Comparison of ENCODE assay signal across 8 cellular contexts in genomic region chr1:111619635-111620411, GRCh38. TPM values are rescaled to one million over a fixed set of nuclear protein-coding genes. Genes with fewer than 3 reads are reported as not detected.
DNase-seq lines count a peak whose midpoint lies in the region; ATAC-seq and TF ChIP-seq lines count a peak whose summit lies in the region.

Gene RAP1A, plus strand, starts transcription at chr1:111619789. Its CDS starts 71,572 bp downstream, at chr1:111691361.

- peaks cover 2% of the 10 kb centered on the region; the same call in 2 of the 3 replicates for H3K36me3 Mint-ChIP-seq in GM23338 (ENCODE audit: low read depth)
- H3K36me3 Mint-ChIP-seq in natural killer cell, result no peaks in the 10 kb centered on the region
- peaks cover 35 to 48% of the 10 kb centered on the region in 2 donors for H3K36me3 Mint-ChIP-seq in stimulated activated naive B cell treated with anti-CD40 and anti-IgM and Interleukin-4, amounts not matched to agents 10 μg/mL and 1 μg/mL and 100 μg/mL, for 72 hours

- H3K4me1 ChIP-seq in GM23338 (ENCODE audit: insufficient read depth), result peaks cover 19% of the 10 kb centered on the region

- no peaks in the 10 kb centered on the region for H3K36me3 ChIP-seq in GM23338 (ENCODE audit: insufficient read depth)

- H3K27ac Mint-ChIP-seq in GM23338 (peak within 1 kb of the TSS; percentile 36), natural killer cell (peak within 1 kb of the TSS; percentile 84 to 95)
- H3K27ac Mint-ChIP-seq in stimulated activated naive B cell treated with anti-CD40 and anti-IgM and Interleukin-4, amounts not matched to agents 10 μg/mL and 1 μg/mL and 100 μg/mL, for 72 hours, result peak within 1 kb of the TSS; percentile 95

- peak within 1 kb of the TSS; percentile 85 for H3K4me3 Mint-ChIP-seq in GM23338
- peak within 1 kb of the TSS; percentile 92 for H3K4me3 Mint-ChIP-seq in natural killer cell
- peak within 1 kb of the TSS; percentile 98 for H3K4me3 Mint-ChIP-seq in stimulated activated naive B cell treated with anti-CD40 and anti-IgM and Interleukin-4, amounts not matched to agents 10 μg/mL and 1 μg/mL and 100 μg/mL, for 72 hours

- intact Hi-C loops in natural killer cell (cut with micrococcal nuclease), result loop anchor here (5.0 kb wide), 1 partner anchor 42 kb away; no protein-coding TSS in a partner anchor

- TF ChIP-seq CTCF in GM23338 (conservative IDR thresholded peaks at IDR 0.05; ENCODE audit: low read depth in 2 of 2) (no peak), natural killer cell (IDR thresholded peaks at IDR 0.05) (no peak)

- H3K9me3 Mint-ChIP-seq in GM23338 (no peaks in the 10 kb centered on the region), natural killer cell (no peaks in the 10 kb centered on the region)
- H3K9me3 Mint-ChIP-seq in stimulated activated naive B cell treated with anti-CD40 and anti-IgM and Interleukin-4, amounts not matched to agents 10 μg/mL and 1 μg/mL and 100 μg/mL, for 72 hours, result peaks cover 0 to 4% of the 10 kb centered on the region in 2 donors

- H3F3A ChIP-seq in GM23338 (replicated peaks; ENCODE audit: low read depth), result no peaks in the 10 kb centered on the region

- peak within 1 kb of the TSS; percentile 86 for H3K4me3 ChIP-seq in GM23338

- H3K4me2 ChIP-seq in GM23338, result peak within 1 kb of the TSS; percentile 97

- peak; percentile 90 for ATAC-seq in GM23338
- ATAC-seq in natural killer cell, result peak; percentile 82 to 94 (median 89)
- ATAC-seq in stimulated activated naive B cell treated with anti-CD40 and anti-IgM and Interleukin-4, amounts not matched to agents 10 μg/mL and 1 μg/mL and 100 μg/mL, for 72 hours (replicated peaks), result peak; percentile 63 to 74

- no peaks in the 10 kb centered on the region for H3K27me3 ChIP-seq in GM23338 (ENCODE audit: insufficient read depth)

- H4K20me1 ChIP-seq in GM23338 (replicated peaks; ENCODE audit: insufficient read depth), result peaks cover 18% of the 10 kb centered on the region

- H2AFZ ChIP-seq in GM23338, result peak within 1 kb of the TSS; percentile 99

- H3K4me1 Mint-ChIP-seq in GM23338 (peaks cover 21% of the 10 kb centered on the region), natural killer cell (peaks cover 64 to 71% of the 10 kb centered on the region in 2 donors)
- H3K4me1 Mint-ChIP-seq in stimulated activated naive B cell treated with anti-CD40 and anti-IgM and Interleukin-4, amounts not matched to agents 10 μg/mL and 1 μg/mL and 100 μg/mL, for 72 hours, result peaks cover 46 to 69% of the 10 kb centered on the region in 2 donors

- no peaks in the 10 kb centered on the region for H3K9me2 ChIP-seq in GM23338 (ENCODE audit: insufficient read depth)

- peak; percentile 55 for TF ChIP-seq POLR2A in Raji (IDR thresholded peaks at IDR 0.05; ENCODE audit: insufficient read depth, low read depth, low read length)

- peaks cover 45% of the 10 kb centered on the region for H3K79me2 ChIP-seq in GM23338 (replicated peaks; ENCODE audit: insufficient read depth)

- H3K27me3 Mint-ChIP-seq in GM23338 (ENCODE audit: insufficient read depth, low read depth, poor library complexity) (peaks cover 6% of the 10 kb centered on the region), natural killer cell (ENCODE audit: low read depth in 2 of 2) (no peaks in the 10 kb centered on the region)
- H3K27me3 Mint-ChIP-seq in stimulated activated naive B cell treated with anti-CD40 and anti-IgM and Interleukin-4, amounts not matched to agents 10 μg/mL and 1 μg/mL and 100 μg/mL, for 72 hours, result no peaks in the 10 kb centered on the region

- DNase-seq in DMS53 treated with DMSO at 0.1 percent for 48 hours (lab: John Stamatoyannopoulos, UW; ENCODE audit: unreplicated experiment), result peak; percentile 79
- DNase-seq in GM23338 (ENCODE audit: low spot score), result peak; percentile 96
- peak; percentile 87 for DNase-seq in M059J (ENCODE audit: low read depth)
- DNase-seq in activated effector memory CD4-positive, alpha-beta T cell treated with Interleukin-2 at 50 U/mL for 16 hours, result peak; percentile 94
- DNase-seq in fibroblast of peridontal ligament (ENCODE audit: extremely low read depth), result peak; percentile 85
- DNase-seq in natural killer cell, result peak; percentile 91
- peak; percentile 81 for DNase-seq in stimulated activated naive B cell treated with anti-CD40 and anti-IgM and Interleukin-4, amounts not matched to agents 10 μg/mL and 1 μg/mL and 100 μg/mL, for 72 hours

- no peak within 1 kb of the TSS; the same call in 1 of the 2 replicates for H3K27ac ChIP-seq in GM23338 (ENCODE audit: low read depth)

TF ChIP-seq in GM23338, 12 proteins besides CTCF, POLR2A, EP300 and RAD21:
- TF ChIP-seq NANOG (IDR thresholded peaks at IDR 0.05; ENCODE audit: borderline replicate concordance), result no peak
- TF ChIP-seq REST (IDR thresholded peaks at IDR 0.05; ENCODE audit: unreplicated experiment), result no peak
- TF ChIP-seq POLR2AphosphoS5 (IDR thresholded peaks at IDR 0.05; ENCODE audit: low read depth), result peak; percentile 87
TF ChIP-seq in GM23338: peak in this region for 1.

RNA-seq across cellular contexts. Expression of gene RAP1A, which starts in this region (rescaled TPM):
- total RNA-seq in GM23338 (2014; rRNA removed; shearing (Covaris generic)), result 16.2 and 23.3 TPM in 2 replicates
- 23.0 and 28.1 TPM in 2 replicates for polyA plus RNA-seq in GM23338 (2016; fragmentation: Nextera tagmentation; extraction: Ambion mirVana)
- total RNA-seq in M059J (2014; rRNA removed; shearing (Covaris generic)), result 40.5 and 68.7 TPM in 2 replicates
- 100 to 1,000 TPM in 2 of 3 donors, 10 to 100 TPM in 1; 83.7 to 112 (median 104) TPM for total RNA-seq in natural killer cell

Comparison
In these comparisons a context has a peak if more than half of its experiments do, and no peak if none do; other contexts are left out.
1. H3K27ac Mint-ChIP-seq: peak in every context shown above with its lines; median percentile 95 in stimulated activated naive B cell treated with anti-CD40 and anti-IgM and Interleukin-4, amounts not matched to agents 10 μg/mL and 1 μg/mL and 100 μg/mL, for 72 hours; 90 in natural killer cell; 36 in GM23338.